ENCODE assay signal across 22 cellular contexts in the genomic region with DNA sequence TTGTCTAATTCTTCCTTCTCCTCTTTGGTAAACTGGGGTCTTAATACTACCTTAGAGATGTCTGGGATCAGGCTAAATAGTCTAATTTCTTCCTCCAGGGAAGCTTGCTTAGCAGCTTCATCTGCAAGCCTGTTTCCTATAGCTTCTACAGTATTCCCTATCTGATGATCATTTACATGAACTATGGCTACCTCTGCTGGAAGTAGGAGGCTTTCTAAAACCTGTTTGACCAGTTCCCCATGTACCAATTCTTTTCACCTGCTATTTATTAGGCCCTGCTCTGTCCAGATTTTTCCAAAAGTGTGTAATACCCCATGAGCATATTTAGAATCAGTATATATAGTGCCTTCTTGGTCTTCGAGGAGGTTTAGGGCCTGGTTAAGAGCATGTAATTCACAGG.
A peak's percentile ranks its signal among the peaks of the same experiment; 100 is the strongest.
DNase-seq lines count a peak whose midpoint lies in the region; ATAC-seq and TF ChIP-seq lines count a peak whose summit lies in the region.
"Had no signal": no experiment of that assay in that cellular context is flagged by ENCODE, and none has a peak within 500 bp of the region (broad histone marks: within the 10 kb centered on the region; RNA-seq: fewer than 3 reads in every experiment).

No MANE protein-coding gene starts in this region.

- no peak overlapping the region for H3K27ac ChIP-seq in C4-2B
- no peak overlapping the region for H3K27ac ChIP-seq in RWPE1
- H3K27ac ChIP-seq in tibial artery, result no peak overlapping the region
- H3K27ac ChIP-seq: HL-60, transverse colon had no signal

- no peaks in the 10 kb centered on the region for H3K36me3 ChIP-seq in tibial artery
- H3K36me3 ChIP-seq: transverse colon had no signal

- H3K27me3 ChIP-seq in tibial artery, result no peaks in the 10 kb centered on the region
- H3K27me3 ChIP-seq: transverse colon had no signal

- POLR2A ChIA-PET in RWPE1 (lab: Yijun Ruan, JAX; ENCODE audit: low non-redundant PET), result no interaction called here

- H3K4me1 ChIP-seq in tibial artery, result peaks cover 0 to 21% (median 5%) of the 10 kb centered on the region in 4 donors
- H3K4me1 ChIP-seq: transverse colon had no signal

- H3K4me3 ChIP-seq in tibial artery, result no peak overlapping the region
- H3K4me3 ChIP-seq: transverse colon had no signal

- CTCF ChIA-PET in RWPE1 (lab: Yijun Ruan, JAX), result interaction anchor here (0.6 to 1.0 kb wide), 5 partner anchors 154 to 436 kb away, joined by 3 read pairs; no protein-coding TSS in a partner anchor

- no peaks in the 10 kb centered on the region for H3K9me3 ChIP-seq in tibial artery
- H3K9me3 ChIP-seq: transverse colon had no signal

- ATAC-seq in esophagus mucosa (peak; percentile 48), omental fat pad (ENCODE audit: low FRiP score) (no peak)
- ATAC-seq: activated CD8-positive, alpha-beta memory T cell treated with anti-CD3 and anti-CD28 coated beads, Interleukin-2, amount 10 ng/mL, durations not matched to agents 7 days and 5 days; activated T-cell treated with anti-CD3 and anti-CD28 coated beads, Interleukin-2, amount 50 U/mL, for 4 hours; effector memory CD8-positive, alpha-beta T cell; left colon; natural killer cell treated with Interleukin-12 subunit alpha and Interleukin-12 subunit beta and Interleukin-15 and Interleukin-18, amount 100 ng/mL, for 72 hours had no signal

- intact Hi-C loops in tibial artery (cut with DNase I; ENCODE audit: low total_unique reads), result no loop called here

- DNase-seq in HT-29 (ENCODE audit: low spot score) (peak; percentile 78), RWPE1 (ENCODE audit: low spot score) (peak; percentile 40), omental fat pad (ENCODE audit: low spot score) (no peak), EL (no peak), tibial artery (no peak), GM19238 (ENCODE audit: insufficient read length, low spot score) (no peak)
- DNase-seq: activated CD8-positive, alpha-beta memory T cell treated with anti-CD3 and anti-CD28 coated beads, Interleukin-2, amount 10 ng/mL, durations not matched to agents 7 days and 5 days; activated gamma-delta T cell; activated naive CD8-positive, alpha-beta T cell treated with anti-CD3 and anti-CD28 coated beads, Interleukin-2, amount 10 ng/mL, durations not matched to agents 7 days and 5 days; activated T-cell treated with anti-CD3 and anti-CD28 coated beads, Interleukin-2, amount 50 U/mL, for 4 hours; DMS153; effector memory CD8-positive, alpha-beta T cell; H7; Karpas-422; left colon; MV-4-11; stimulated activated CD4-positive, alpha-beta T cell treated with anti-CD3 and anti-CD28 coated beads, Interleukin-4, amount 100 ng/mL, for 24 hours; transverse colon had no signal

- peak; percentile 13; the same call in 1 of the 2 replicates for TF ChIP-seq CTCF in C4-2B (conservative IDR thresholded peaks at IDR 0.05)
- TF ChIP-seq CTCF in RWPE1 (conservative IDR thresholded peaks at IDR 0.05; ENCODE audit: low read depth), result no peak
- TF ChIP-seq CTCF in omental fat pad (IDR thresholded peaks at IDR 0.05), result no peak
- TF ChIP-seq CTCF in tibial artery (IDR thresholded peaks at IDR 0.05), result no peak

Comparison
In these comparisons a context has a peak if more than half of its experiments do, and no peak if none do; other contexts are left out.
1. DNase-seq: peak in HT-29 (single experiment) and RWPE1 (single experiment); none in omental fat pad (single experiment), EL (single experiment), tibial artery (0 of 2) and GM19238 (single experiment).